In genomic region chr3:101643009-101643844, GRCh38 we compare ENCODE assay signal across 19 cellular contexts. TPM values are rescaled to one million over a fixed set of nuclear protein-coding genes. Genes with fewer than 3 reads are reported as not detected.
A peak's percentile ranks its signal among the peaks of the same experiment; 100 is the strongest.
DNase-seq lines count a peak whose midpoint lies in the region; ATAC-seq and TF ChIP-seq lines count a peak whose summit lies in the region.
"Had no signal": no experiment of that assay in that cellular context is flagged by ENCODE, and none has a peak within 500 bp of the region (broad histone marks: within the 10 kb centered on the region; RNA-seq: fewer than 3 reads in every experiment).

No MANE protein-coding gene starts in this region.

- TF ChIP-seq CTCF in RWPE2 (IDR thresholded peaks at IDR 0.05; ENCODE audit: poor library complexity, severe bottlenecking) (no peak), gastrocnemius medialis (IDR thresholded peaks at IDR 0.05 in 4 of 5, conservative IDR thresholded peaks at IDR 0.05 in 1 of 5) (no peak), smooth muscle cell (IDR thresholded peaks at IDR 0.05; ENCODE audit: borderline replicate concordance, insufficient read depth, poor library complexity, severe bottlenecking) (no peak)

- H3K4me3 ChIP-seq in RWPE2 (ENCODE audit: severe bottlenecking) (no peak overlapping the region), gastrocnemius medialis (no peak overlapping the region), smooth muscle cell (no peak overlapping the region)
- H3K4me3 ChIP-seq: BLaER1 treated with 17β-estradiol and CSF1 and Interleukin-3, amounts not matched to agents 10 nM and 100 nM; body of pancreas; coronary artery; PC-9; upper lobe of left lung had no signal

- TF ChIP-seq POLR2A in gastrocnemius medialis (IDR thresholded peaks at IDR 0.05): no peak

- DNase-seq in activated T-cell treated with anti-CD3 and anti-CD28 coated beads, Interleukin-2, amount 50 U/mL, for 24 hours: no peak
- DNase-seq in activated T-cell treated with anti-CD3 and anti-CD28 coated beads, Interleukin-2, amount 50 U/mL, for 4 hours: no peak
- DNase-seq in RWPE2 (ENCODE audit: low spot score) (no peak), gastrocnemius medialis (no peak), smooth muscle cell (lab: John Stamatoyannopoulos, UW; ENCODE audit: unreplicated experiment) (no peak)
- DNase-seq in activated naive CD8-positive, alpha-beta T cell treated with anti-CD3 and anti-CD28 coated beads, Interleukin-2, amount 50 U/mL, for 24 hours: no peak
- no peak for DNase-seq in natural killer cell treated with Interleukin-12 subunit alpha and Interleukin-12 subunit beta and Interleukin-15 and Interleukin-18, amount 100 ng/mL, for 72 hours (ENCODE audit: low spot score)
- DNase-seq: body of pancreas; DMS153; NCI-H1417; NCI-H69; retina; stimulated activated naive B cell treated with anti-CD40 and anti-IgM and Interleukin-4, amounts not matched to agents 10 μg/mL and 1 μg/mL and 100 μg/mL, for 72 hours; upper lobe of left lung had no signal

- H3K4me1 ChIP-seq in RWPE2 (ENCODE audit: insufficient read depth, poor library complexity, severe bottlenecking): peaks cover 8% of the 10 kb centered on the region
- H3K4me1 ChIP-seq in gastrocnemius medialis: no peaks in the 10 kb centered on the region
- H3K4me1 ChIP-seq in smooth muscle cell (ENCODE audit: low read depth): no peaks in the 10 kb centered on the region
- H3K4me1 ChIP-seq: body of pancreas had no signal

- in situ Hi-C loops in gastrocnemius medialis (cut with MboI; ENCODE audit: low sequenced_read_pairs in 4 of 4): no loop called here

- H3K27ac ChIP-seq in RWPE2 (ENCODE audit: poor library complexity, severe bottlenecking): peak overlapping the region; percentile 33
- no peak overlapping the region for H3K27ac ChIP-seq in gastrocnemius medialis
- H3K27ac ChIP-seq in smooth muscle cell (ENCODE audit: low read depth): no peak overlapping the region
- H3K27ac ChIP-seq: body of pancreas, coronary artery, neutrophil, upper lobe of left lung had no signal

- H4K20me1 ChIP-seq in smooth muscle cell (ENCODE audit: low read depth): no peaks in the 10 kb centered on the region
- H4K20me1 ChIP-seq: BLaER1 treated with 17β-estradiol and CSF1 and Interleukin-3, amounts not matched to agents 10 nM and 100 nM had no signal

- peaks cover 37% of the 10 kb centered on the region for H3K4me1 Mint-ChIP-seq in activated T-cell treated with anti-CD3 and anti-CD28 coated beads, Interleukin-2, amount 50 U/mL, for 24 hours (ENCODE audit: low read depth)
- peaks cover 32% of the 10 kb centered on the region for H3K4me1 Mint-ChIP-seq in activated T-cell treated with anti-CD3 and anti-CD28 coated beads, Interleukin-2, amount 50 U/mL, for 4 hours (ENCODE audit: low read depth)
- H3K4me1 Mint-ChIP-seq in activated naive CD8-positive, alpha-beta T cell treated with anti-CD3 and anti-CD28 coated beads, Interleukin-2, amount 50 U/mL, for 24 hours: peaks cover 36% of the 10 kb centered on the region
- H3K4me1 Mint-ChIP-seq in natural killer cell treated with Interleukin-12 subunit alpha and Interleukin-12 subunit beta and Interleukin-15 and Interleukin-18, amount 100 ng/mL, for 72 hours (ENCODE audit: low read depth in 2 of 2): peaks cover 23% of the 10 kb centered on the region in 2 donors
- H3K4me1 Mint-ChIP-seq: stimulated activated naive B cell treated with anti-CD40 and anti-IgM and Interleukin-4, amounts not matched to agents 10 μg/mL and 1 μg/mL and 100 μg/mL, for 72 hours had no signal

- H3K9me3 ChIP-seq in RWPE2 (ENCODE audit: severe bottlenecking) (no peaks in the 10 kb centered on the region), gastrocnemius medialis (no peaks in the 10 kb centered on the region), smooth muscle cell (replicated peaks; ENCODE audit: low read depth) (no peaks in the 10 kb centered on the region)
- H3K9me3 ChIP-seq: BLaER1 treated with 17β-estradiol and CSF1 and Interleukin-3, amounts not matched to agents 10 nM and 100 nM; body of pancreas; neutrophil; upper lobe of left lung had no signal

- H3K27ac Mint-ChIP-seq in activated T-cell treated with anti-CD3 and anti-CD28 coated beads, Interleukin-2, amount 50 U/mL, for 24 hours: peak overlapping the region; percentile 91
- H3K27ac Mint-ChIP-seq in activated naive CD8-positive, alpha-beta T cell treated with anti-CD3 and anti-CD28 coated beads, Interleukin-2, amount 50 U/mL, for 24 hours: peak overlapping the region; percentile 76
- H3K27ac Mint-ChIP-seq in natural killer cell treated with Interleukin-12 subunit alpha and Interleukin-12 subunit beta and Interleukin-15 and Interleukin-18, amount 100 ng/mL, for 72 hours: peak overlapping the region; percentile 70 to 89
- H3K27ac Mint-ChIP-seq: stimulated activated naive B cell treated with anti-CD40 and anti-IgM and Interleukin-4, amounts not matched to agents 10 μg/mL and 1 μg/mL and 100 μg/mL, for 72 hours had no signal

- no peak overlapping the region for H3K4me3 Mint-ChIP-seq in activated T-cell treated with anti-CD3 and anti-CD28 coated beads, Interleukin-2, amount 50 U/mL, for 24 hours
- no peak overlapping the region for H3K4me3 Mint-ChIP-seq in activated T-cell treated with anti-CD3 and anti-CD28 coated beads, Interleukin-2, amount 50 U/mL, for 4 hours
- H3K4me3 Mint-ChIP-seq in activated naive CD8-positive, alpha-beta T cell treated with anti-CD3 and anti-CD28 coated beads, Interleukin-2, amount 50 U/mL, for 24 hours: peak overlapping the region; percentile 27
- peak overlapping the region; percentile 44 for H3K4me3 Mint-ChIP-seq in natural killer cell treated with Interleukin-12 subunit alpha and Interleukin-12 subunit beta and Interleukin-15 and Interleukin-18, amount 100 ng/mL, for 72 hours
- H3K4me3 Mint-ChIP-seq: stimulated activated naive B cell treated with anti-CD40 and anti-IgM and Interleukin-4, amounts not matched to agents 10 μg/mL and 1 μg/mL and 100 μg/mL, for 72 hours had no signal

- H3K79me2 ChIP-seq in smooth muscle cell (ENCODE audit: low read depth): no peaks in the 10 kb centered on the region

- H3K36me3 Mint-ChIP-seq in activated T-cell treated with anti-CD3 and anti-CD28 coated beads, Interleukin-2, amount 50 U/mL, for 24 hours (ENCODE audit: low read depth): peaks cover 27% of the 10 kb centered on the region
- H3K36me3 Mint-ChIP-seq in activated T-cell treated with anti-CD3 and anti-CD28 coated beads, Interleukin-2, amount 50 U/mL, for 4 hours (ENCODE audit: insufficient read depth): peaks cover 3% of the 10 kb centered on the region
- peaks cover 3% of the 10 kb centered on the region for H3K36me3 Mint-ChIP-seq in activated naive CD8-positive, alpha-beta T cell treated with anti-CD3 and anti-CD28 coated beads, Interleukin-2, amount 50 U/mL, for 24 hours (ENCODE audit: low read depth)
- no peaks in the 10 kb centered on the region for H3K36me3 Mint-ChIP-seq in natural killer cell treated with Interleukin-12 subunit alpha and Interleukin-12 subunit beta and Interleukin-15 and Interleukin-18, amount 100 ng/mL, for 72 hours

- H3K27me3 ChIP-seq in RWPE2 (ENCODE audit: insufficient read depth, poor library complexity, severe bottlenecking) (no peaks in the 10 kb centered on the region), gastrocnemius medialis (no peaks in the 10 kb centered on the region), smooth muscle cell (ENCODE audit: low read depth) (no peaks in the 10 kb centered on the region)
- H3K27me3 ChIP-seq: BLaER1 treated with 17β-estradiol and CSF1 and Interleukin-3, amounts not matched to agents 10 nM and 100 nM; body of pancreas; neutrophil; upper lobe of left lung had no signal

- no peak overlapping the region for H3K9ac ChIP-seq in smooth muscle cell (ENCODE audit: low read depth)
- H3K9ac ChIP-seq: BLaER1 treated with 17β-estradiol and CSF1 and Interleukin-3, amounts not matched to agents 10 nM and 100 nM had no signal

- H3K36me3 ChIP-seq in RWPE2 (ENCODE audit: low read depth) (peaks cover 1% of the 10 kb centered on the region; the same call in 1 of the 2 replicates), gastrocnemius medialis (peaks cover 0 to 9% of the 10 kb centered on the region in 2 donors), smooth muscle cell (ENCODE audit: low read depth) (no peaks in the 10 kb centered on the region)

- H3K9me3 Mint-ChIP-seq in activated T-cell treated with anti-CD3 and anti-CD28 coated beads, Interleukin-2, amount 50 U/mL, for 24 hours: no peaks in the 10 kb centered on the region
- no peaks in the 10 kb centered on the region for H3K9me3 Mint-ChIP-seq in activated T-cell treated with anti-CD3 and anti-CD28 coated beads, Interleukin-2, amount 50 U/mL, for 4 hours
- H3K9me3 Mint-ChIP-seq in activated naive CD8-positive, alpha-beta T cell treated with anti-CD3 and anti-CD28 coated beads, Interleukin-2, amount 50 U/mL, for 24 hours: no peaks in the 10 kb centered on the region
- H3K9me3 Mint-ChIP-seq in natural killer cell treated with Interleukin-12 subunit alpha and Interleukin-12 subunit beta and Interleukin-15 and Interleukin-18, amount 100 ng/mL, for 72 hours: no peaks in the 10 kb centered on the region
- H3K9me3 Mint-ChIP-seq: stimulated activated naive B cell treated with anti-CD40 and anti-IgM and Interleukin-4, amounts not matched to agents 10 μg/mL and 1 μg/mL and 100 μg/mL, for 72 hours had no signal

- intact Hi-C loops in gastrocnemius medialis (cut with DNase I; ENCODE audit: low total_unique reads): no loop called here

- no peak overlapping the region for H2AFZ ChIP-seq in smooth muscle cell (ENCODE audit: low read depth)
- H2AFZ ChIP-seq: PC-9 had no signal

- H3K27me3 Mint-ChIP-seq in activated T-cell treated with anti-CD3 and anti-CD28 coated beads, Interleukin-2, amount 50 U/mL, for 24 hours: no peaks in the 10 kb centered on the region
- H3K27me3 Mint-ChIP-seq in activated T-cell treated with anti-CD3 and anti-CD28 coated beads, Interleukin-2, amount 50 U/mL, for 4 hours (ENCODE audit: low read depth): no peaks in the 10 kb centered on the region
- H3K27me3 Mint-ChIP-seq in activated naive CD8-positive, alpha-beta T cell treated with anti-CD3 and anti-CD28 coated beads, Interleukin-2, amount 50 U/mL, for 24 hours: no peaks in the 10 kb centered on the region
- no peaks in the 10 kb centered on the region for H3K27me3 Mint-ChIP-seq in natural killer cell treated with Interleukin-12 subunit alpha and Interleukin-12 subunit beta and Interleukin-15 and Interleukin-18, amount 100 ng/mL, for 72 hours
- H3K27me3 Mint-ChIP-seq: stimulated activated naive B cell treated with anti-CD40 and anti-IgM and Interleukin-4, amounts not matched to agents 10 μg/mL and 1 μg/mL and 100 μg/mL, for 72 hours had no signal

- 91% methylated on average over 8 of the region's 8 CpGs for WGBS in smooth muscle cell (ENCODE audit: low lambda C conversion rate)

- peaks cover 4% of the 10 kb centered on the region for H3F3A ChIP-seq in smooth muscle cell (ENCODE audit: low read depth)

- no peak overlapping the region for H3K4me2 ChIP-seq in smooth muscle cell

- ATAC-seq in activated T-cell treated with anti-CD3 and anti-CD28 coated beads, Interleukin-2, amount 50 U/mL, for 4 hours: no peak
- ATAC-seq in RWPE2 (ENCODE audit: low read depth) (no peak), gastrocnemius medialis (no peak), HG02970 (IDR thresholded peaks at IDR 0.05; ENCODE audit: low FRiP score, unreplicated experiment) (no peak)
- ATAC-seq in activated naive CD8-positive, alpha-beta T cell treated with anti-CD3 and anti-CD28 coated beads, Interleukin-2, amount 50 U/mL, for 24 hours: no peak
- ATAC-seq in natural killer cell treated with Interleukin-12 subunit alpha and Interleukin-12 subunit beta and Interleukin-15 and Interleukin-18, amount 100 ng/mL, for 72 hours: peak in 1 of 2 donors; percentile 2
- ATAC-seq: body of pancreas had no signal

RNA-seq across cellular contexts. Expression of gene ZBTB11, which starts 33.7 kb away (rescaled TPM):
- total RNA-seq in activated T-cell treated with anti-CD3 and anti-CD28 coated beads, Interleukin-2, amount 50 U/mL, for 4 hours: 10 to 100 TPM; 24.1 to 25.8 (median 24.8) TPM
- total RNA-seq in natural killer cell treated with Interleukin-12 subunit alpha and Interleukin-12 subunit beta and Interleukin-15 and Interleukin-18, amount 100 ng/mL, for 72 hours: 10 to 100 TPM; 27.7 to 35.8 TPM
- total RNA-seq in gastrocnemius medialis (10 to 100 TPM; 14.6 to 20.9 (median 16.1) TPM), smooth muscle cell (33.7 and 36.3 TPM in 2 replicates)
- polyA plus RNA-seq in smooth muscle cell: 7.6 and 9.1 TPM in 2 replicates

RNA-seq across cellular contexts. Expression of gene RPL24, which starts 43.3 kb away (rescaled TPM):
- total RNA-seq in activated T-cell treated with anti-CD3 and anti-CD28 coated beads, Interleukin-2, amount 50 U/mL, for 4 hours: 1,000 to 10,000 TPM; 2,191 to 2,257 (median 2,224) TPM
- total RNA-seq in natural killer cell treated with Interleukin-12 subunit alpha and Interleukin-12 subunit beta and Interleukin-15 and Interleukin-18, amount 100 ng/mL, for 72 hours: 100 to 1,000 TPM; 677 to 822 TPM
- 1,000 to 10,000 TPM; 1,085 to 1,329 (median 1,254) TPM for total RNA-seq in gastrocnemius medialis
- total RNA-seq in smooth muscle cell: 1,956 and 2,011 TPM in 2 replicates
- 452 and 518 TPM in 2 replicates for polyA plus RNA-seq in smooth muscle cell

Comparison
In these comparisons a context has a peak if more than half of its experiments do, and no peak if none do; other contexts are left out.
1. H3K4me3 Mint-ChIP-seq: peak in activated naive CD8-positive, alpha-beta T cell treated with anti-CD3 and anti-CD28 coated beads, Interleukin-2, amount 50 U/mL, for 24 hours (single experiment) and natural killer cell treated with Interleukin-12 subunit alpha and Interleukin-12 subunit beta and Interleukin-15 and Interleukin-18, amount 100 ng/mL, for 72 hours (single experiment); none in activated T-cell treated with anti-CD3 and anti-CD28 coated beads, Interleukin-2, amount 50 U/mL, for 24 hours (single experiment) and activated T-cell treated with anti-CD3 and anti-CD28 coated beads, Interleukin-2, amount 50 U/mL, for 4 hours (single experiment).
2. Peak in every context shown above with its lines, with median percentiles within 50 percentile points of each other: H3K27ac Mint-ChIP-seq.